In genomic region chr2:66684289-66684688, GRCh38 we compare ENCODE assay signal across 1 cellular context.
TF ChIP-seq lines count a peak whose summit lies in the region.

No MANE protein-coding gene starts in this region.

TF ChIP-seq in IMR-90, 13 proteins besides CTCF, POLR2A, EP300 and RAD21 (continued from another document):
- TF ChIP-seq USF2 (IDR thresholded peaks at IDR 0.05; ENCODE audit: low read depth, low read length) = no peak
- no peak for TF ChIP-seq MXI1 (IDR thresholded peaks at IDR 0.05; ENCODE audit: borderline replicate concordance, low read depth, low read length)
- no peak for TF ChIP-seq SMC3 (IDR thresholded peaks at IDR 0.05; ENCODE audit: low read depth, low read length)
- no peak for TF ChIP-seq BHLHE40 (IDR thresholded peaks at IDR 0.05; ENCODE audit: low read depth, low read length)
- TF ChIP-seq MAZ (IDR thresholded peaks at IDR 0.05; ENCODE audit: borderline replicate concordance, low read depth, low read length) = no peak
- TF ChIP-seq MAFK (IDR thresholded peaks at IDR 0.05; ENCODE audit: low read depth, low read length) = no peak
- TF ChIP-seq NFE2L2 (IDR thresholded peaks at IDR 0.05; ENCODE audit: low read depth, low read length) = no peak
- TF ChIP-seq RCOR1 (IDR thresholded peaks at IDR 0.05; ENCODE audit: insufficient replicate concordance, low read length) = no peak
